ENCODE assay signal across 8 cellular contexts in genomic region chr12:66861157-66861750, GRCh38.
DNase-seq lines count a peak whose midpoint lies in the region; ATAC-seq and TF ChIP-seq lines count a peak whose summit lies in the region.

No MANE protein-coding gene starts in this region.

- TF ChIP-seq CTCF in CD14-positive monocyte (IDR thresholded peaks at IDR 0.05) (peak; percentile 93), left ventricle myocardium inferior (IDR thresholded peaks at IDR 0.05; ENCODE audit: borderline replicate concordance) (peak; percentile 89)

- no peak overlapping the region for H3K9ac ChIP-seq in Karpas-422 (ENCODE audit: low read length)

- H3K4me1 Mint-ChIP-seq in CD14-positive monocyte = no peaks in the 10 kb centered on the region

- H3K4me1 ChIP-seq in Karpas-422 (ENCODE audit: low read length) (peaks cover 10% of the 10 kb centered on the region), left ventricle myocardium inferior (no peaks in the 10 kb centered on the region)

- H2AFZ ChIP-seq in Karpas-422 (ENCODE audit: low read length) = no peak overlapping the region

- H3K27ac ChIP-seq in Karpas-422 (ENCODE audit: low read length) (no peak overlapping the region), left ventricle myocardium inferior (replicated peaks) (no peak overlapping the region)

- H3K9me3 Mint-ChIP-seq in CD14-positive monocyte = no peaks in the 10 kb centered on the region

- H3K4me2 ChIP-seq in Karpas-422 (ENCODE audit: low read depth, low read length, poor library complexity, severe bottlenecking) = no peak overlapping the region

- H3K9me3 ChIP-seq in Karpas-422 (ENCODE audit: low read length) = no peaks in the 10 kb centered on the region
- no peaks in the 10 kb centered on the region for H3K9me3 ChIP-seq in left ventricle myocardium inferior (replicated peaks)

- ATAC-seq in GM19351 (IDR thresholded peaks at IDR 0.05; ENCODE audit: unreplicated experiment) (peak; percentile 60), HG03025 (IDR thresholded peaks at IDR 0.05; ENCODE audit: low FRiP score, unreplicated experiment) (no peak)

- no peaks in the 10 kb centered on the region for H3K79me2 ChIP-seq in Karpas-422 (ENCODE audit: low read length)

- no peaks in the 10 kb centered on the region for H3K27me3 ChIP-seq in Karpas-422 (ENCODE audit: low read length)
- peaks cover 11% of the 10 kb centered on the region for H3K27me3 ChIP-seq in left ventricle myocardium inferior (ENCODE audit: low read depth)

- intact Hi-C loops in CD14-positive monocyte (cut with micrococcal nuclease) (loop anchor here in 1 of 2 donors (5.0 kb wide), 1 partner anchor 174 kb away; no protein-coding TSS in a partner anchor), left ventricle myocardium inferior (cut with micrococcal nuclease) (loop anchor here (5.0 kb wide), 1 partner anchor 174 kb away; no protein-coding TSS in a partner anchor)

- DNase-seq in CD14-positive monocyte (ENCODE audit: low spot score) (no peak), Karpas-422 (peak; percentile 82), SK-N-DZ (ENCODE audit: low spot score) (peak; percentile 66), left ventricle myocardium inferior (peak; percentile 33), retina (peak; percentile 70)
- peak; percentile 38 for DNase-seq in activated naive CD8-positive, alpha-beta T cell treated with anti-CD3 and anti-CD28 coated beads, Interleukin-2, amount 50 U/mL, for 16 hours (ENCODE audit: low read depth, low spot score)

- H4K20me1 ChIP-seq in Karpas-422 (ENCODE audit: insufficient read depth, low read depth, low read length) = no peaks in the 10 kb centered on the region

- no peak overlapping the region for H3K4me3 ChIP-seq in Karpas-422 (ENCODE audit: low read length)
- no peak overlapping the region for H3K4me3 ChIP-seq in left ventricle myocardium inferior

- no peak overlapping the region for H3K4me3 Mint-ChIP-seq in CD14-positive monocyte

- no peaks in the 10 kb centered on the region for H3K9me2 ChIP-seq in Karpas-422 (replicated peaks; ENCODE audit: insufficient read depth, low read length)

- H3K36me3 ChIP-seq in Karpas-422 (ENCODE audit: insufficient read depth, low read length) = no peaks in the 10 kb centered on the region
- H3K36me3 ChIP-seq in left ventricle myocardium inferior = no peaks in the 10 kb centered on the region

- H3K27ac Mint-ChIP-seq in CD14-positive monocyte = no peak overlapping the region

- no peaks in the 10 kb centered on the region for H3K36me3 Mint-ChIP-seq in CD14-positive monocyte

- H3K27me3 Mint-ChIP-seq in CD14-positive monocyte (ENCODE audit: low read depth in 3 of 3) = peaks cover 0 to 2% (median 0%) of the 10 kb centered on the region in 3 donors
